ENCODE assay signal across 2 cellular contexts in the genomic region with DNA sequence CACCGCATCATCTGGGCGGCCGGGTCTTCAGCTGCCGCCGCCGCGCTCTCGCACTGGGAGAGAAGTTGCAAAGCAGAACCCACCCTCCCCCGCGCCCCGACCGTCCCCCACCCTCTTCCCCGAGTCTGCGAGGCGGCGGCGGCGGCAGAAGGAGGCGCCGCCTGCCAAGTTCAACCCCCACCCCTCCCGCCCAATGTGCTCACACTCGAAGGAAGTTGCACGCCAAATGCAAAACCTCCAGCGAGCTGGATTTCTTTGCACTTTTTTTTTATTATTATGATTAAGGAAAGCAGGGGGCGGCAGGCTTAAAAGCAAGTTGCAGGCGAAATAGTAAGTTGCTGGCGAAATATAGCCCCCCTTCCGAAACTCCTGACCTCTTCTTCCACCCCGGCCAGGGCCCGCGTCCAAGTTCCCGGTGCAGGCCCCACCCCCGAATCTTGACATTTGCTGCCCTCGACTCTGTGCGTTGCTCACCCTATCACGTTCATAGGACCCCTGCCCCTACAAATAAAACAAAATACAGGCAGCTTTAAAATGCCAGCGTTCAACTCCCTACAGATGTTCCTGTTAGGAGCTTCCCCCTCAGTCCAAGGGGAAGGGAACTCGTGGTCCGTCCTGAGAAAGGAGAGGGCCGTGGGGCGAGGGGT.
A peak's percentile ranks its signal among the peaks of the same experiment; 100 is the strongest.
TF ChIP-seq lines count a peak whose summit lies in the region.

No MANE protein-coding gene starts in this region.

TF ChIP-seq in HEK293T, 16 proteins besides CTCF, POLR2A, EP300 and RAD21 (continued from another document):
- no peak for TF ChIP-seq NFRKB (IDR thresholded peaks at IDR 0.05)
- TF ChIP-seq CTBP1 (IDR thresholded peaks at IDR 0.05; ENCODE audit: borderline replicate concordance), result no peak
- no peak for TF ChIP-seq TARDBP (IDR thresholded peaks at IDR 0.05)
- no peak for TF ChIP-seq FOXA1 (IDR thresholded peaks at IDR 0.05)
- no peak for TF ChIP-seq ZNF384 (IDR thresholded peaks at IDR 0.05)
- no peak for TF ChIP-seq SP1 (IDR thresholded peaks at IDR 0.05)
- TF ChIP-seq HDGF (IDR thresholded peaks at IDR 0.05; ENCODE audit: borderline replicate concordance), result no peak

TF ChIP-seq in K562, 482 proteins besides CTCF, POLR2A, EP300 and RAD21 (continued from another document and continues in another):
- TF ChIP-seq ZHX1 (conservative IDR thresholded peaks at IDR 0.05; ENCODE audit: low read length), result 0 out of 2 replicates have a peak, but pooled peaks have one; percentile 22
- no peak for TF ChIP-seq CCNT2 (IDR thresholded peaks at IDR 0.05; ENCODE audit: borderline replicate concordance, extremely low read depth, insufficient read length, low read depth, low read length)
- TF ChIP-seq ATF3 (IDR thresholded peaks at IDR 0.05), result no peak
- 0 out of 2 replicates have a peak, but pooled peaks have one; percentile 3 for TF ChIP-seq ATF3 (CRISPR knock-in tag; conservative IDR thresholded peaks at IDR 0.05)
- TF ChIP-seq FOXM1 (IDR thresholded peaks at IDR 0.05; ENCODE audit: low read depth), result peak; percentile 44; the same call in 1 of the 2 replicates
- no peak for TF ChIP-seq FOXM1 (CRISPR knock-in tag; IDR thresholded peaks at IDR 0.05; ENCODE audit: low read depth)
- peak; percentile 44 for TF ChIP-seq CREM (IDR thresholded peaks at IDR 0.05; ENCODE audit: low read depth)
- TF ChIP-seq ZNF76 (CRISPR knock-in tag; IDR thresholded peaks at IDR 0.05; ENCODE audit: borderline replicate concordance), result no peak
- no peak for TF ChIP-seq CBFA2T3 (IDR thresholded peaks at IDR 0.05)
- no peak for TF ChIP-seq KLF1 (tag; IDR thresholded peaks at IDR 0.05)
- no peak for TF ChIP-seq NCOA2 (IDR thresholded peaks at IDR 0.05; ENCODE audit: partially characterized antibody in 2 of 2)
- TF ChIP-seq TCF3 (CRISPR knock-in tag; IDR thresholded peaks at IDR 0.05), result no peak
- TF ChIP-seq ZNF764 (CRISPR knock-in tag; IDR thresholded peaks at IDR 0.05; ENCODE audit: low read depth), result no peak
- TF ChIP-seq, protein P1, sequence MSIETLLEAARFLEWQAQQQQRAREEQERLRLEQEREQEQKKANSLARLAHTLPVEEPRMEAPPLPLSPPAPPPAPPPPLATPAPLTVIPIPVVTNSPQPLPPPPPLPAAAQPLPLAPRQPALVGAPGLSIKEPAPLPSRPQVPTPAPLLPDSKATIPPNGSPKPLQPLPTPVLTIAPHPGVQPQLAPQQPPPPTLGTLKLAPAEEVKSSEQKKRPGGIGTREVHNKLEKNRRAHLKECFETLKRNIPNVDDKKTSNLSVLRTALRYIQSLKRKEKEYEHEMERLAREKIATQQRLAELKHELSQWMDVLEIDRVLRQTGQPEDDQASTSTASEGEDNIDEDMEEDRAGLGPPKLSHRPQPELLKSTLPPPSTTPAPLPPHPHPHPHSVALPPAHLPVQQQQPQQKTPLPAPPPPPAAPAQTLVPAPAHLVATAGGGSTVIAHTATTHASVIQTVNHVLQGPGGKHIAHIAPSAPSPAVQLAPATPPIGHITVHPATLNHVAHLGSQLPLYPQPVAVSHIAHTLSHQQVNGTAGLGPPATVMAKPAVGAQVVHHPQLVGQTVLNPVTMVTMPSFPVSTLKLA (conservative IDR thresholded peaks at IDR 0.05), result 0 out of 4 replicates have a peak, but pooled peaks of 1 of the 2 experiments have one; percentile 12
- no peak for TF ChIP-seq NR2C1 (IDR thresholded peaks at IDR 0.05)
- 0 out of 2 replicates have a peak, but pooled peaks have one; percentile 13 for TF ChIP-seq NR2C1 (tag; IDR thresholded peaks at IDR 0.05)
- no peak for TF ChIP-seq MECOM (CRISPR knock-in tag; IDR thresholded peaks at IDR 0.05)
- TF ChIP-seq ARID2 (IDR thresholded peaks at IDR 0.05), result no peak
- no peak for TF ChIP-seq ZNF696 (CRISPR knock-in tag; conservative IDR thresholded peaks at IDR 0.05)
- TF ChIP-seq ZNF589 (CRISPR knock-in tag; IDR thresholded peaks at IDR 0.05; ENCODE audit: low read depth), result 0 out of 2 replicates have a peak, but pooled peaks have one; percentile 11
- TF ChIP-seq ZNF143 (CRISPR knock-in tag; IDR thresholded peaks at IDR 0.05), result no peak
- no peak for TF ChIP-seq TAF7 (tag; IDR thresholded peaks at IDR 0.05)
- TF ChIP-seq RAD51 (IDR thresholded peaks at IDR 0.05; ENCODE audit: borderline replicate concordance, low read depth), result peak; percentile 44; the same call in 1 of the 2 replicates
- TF ChIP-seq, protein P2, sequence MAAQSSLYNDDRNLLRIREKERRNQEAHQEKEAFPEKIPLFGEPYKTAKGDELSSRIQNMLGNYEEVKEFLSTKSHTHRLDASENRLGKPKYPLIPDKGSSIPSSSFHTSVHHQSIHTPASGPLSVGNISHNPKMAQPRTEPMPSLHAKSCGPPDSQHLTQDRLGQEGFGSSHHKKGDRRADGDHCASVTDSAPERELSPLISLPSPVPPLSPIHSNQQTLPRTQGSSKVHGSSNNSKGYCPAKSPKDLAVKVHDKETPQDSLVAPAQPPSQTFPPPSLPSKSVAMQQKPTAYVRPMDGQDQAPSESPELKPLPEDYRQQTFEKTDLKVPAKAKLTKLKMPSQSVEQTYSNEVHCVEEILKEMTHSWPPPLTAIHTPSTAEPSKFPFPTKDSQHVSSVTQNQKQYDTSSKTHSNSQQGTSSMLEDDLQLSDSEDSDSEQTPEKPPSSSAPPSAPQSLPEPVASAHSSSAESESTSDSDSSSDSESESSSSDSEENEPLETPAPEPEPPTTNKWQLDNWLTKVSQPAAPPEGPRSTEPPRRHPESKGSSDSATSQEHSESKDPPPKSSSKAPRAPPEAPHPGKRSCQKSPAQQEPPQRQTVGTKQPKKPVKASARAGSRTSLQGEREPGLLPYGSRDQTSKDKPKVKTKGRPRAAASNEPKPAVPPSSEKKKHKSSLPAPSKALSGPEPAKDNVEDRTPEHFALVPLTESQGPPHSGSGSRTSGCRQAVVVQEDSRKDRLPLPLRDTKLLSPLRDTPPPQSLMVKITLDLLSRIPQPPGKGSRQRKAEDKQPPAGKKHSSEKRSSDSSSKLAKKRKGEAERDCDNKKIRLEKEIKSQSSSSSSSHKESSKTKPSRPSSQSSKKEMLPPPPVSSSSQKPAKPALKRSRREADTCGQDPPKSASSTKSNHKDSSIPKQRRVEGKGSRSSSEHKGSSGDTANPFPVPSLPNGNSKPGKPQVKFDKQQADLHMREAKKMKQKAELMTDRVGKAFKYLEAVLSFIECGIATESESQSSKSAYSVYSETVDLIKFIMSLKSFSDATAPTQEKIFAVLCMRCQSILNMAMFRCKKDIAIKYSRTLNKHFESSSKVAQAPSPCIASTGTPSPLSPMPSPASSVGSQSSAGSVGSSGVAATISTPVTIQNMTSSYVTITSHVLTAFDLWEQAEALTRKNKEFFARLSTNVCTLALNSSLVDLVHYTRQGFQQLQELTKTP (IDR thresholded peaks at IDR 0.05; ENCODE audit: low read depth in 1 of 2, partially characterized antibody in 2 of 2), result peak in 1 of 2 experiments; percentile 94
- TF ChIP-seq ELF2 (CRISPR knock-in tag; IDR thresholded peaks at IDR 0.05), result peak; percentile 43; the same call in 1 of the 2 replicates
- 0 out of 2 replicates have a peak, but pooled peaks have one; percentile 43 for TF ChIP-seq PHF21A (IDR thresholded peaks at IDR 0.05; ENCODE audit: borderline replicate concordance, low read depth)
- TF ChIP-seq ZNF263 (CRISPR knock-in tag; IDR thresholded peaks at IDR 0.05; ENCODE audit: borderline replicate concordance), result no peak
- peak; percentile 65 for TF ChIP-seq VEZF1 (CRISPR knock-in tag; IDR thresholded peaks at IDR 0.05)
- 0 out of 2 replicates have a peak, but pooled peaks have one; percentile 6 for TF ChIP-seq SUPT5H (IDR thresholded peaks at IDR 0.05)
- TF ChIP-seq TOE1 (IDR thresholded peaks at IDR 0.05; ENCODE audit: borderline replicate concordance), result peak; percentile 54; the same call in 1 of the 2 replicates
- TF ChIP-seq TOE1 (CRISPR knock-in tag; IDR thresholded peaks at IDR 0.05; ENCODE audit: borderline replicate concordance, low read depth), result no peak
- TF ChIP-seq ZNF668 (CRISPR knock-in tag; IDR thresholded peaks at IDR 0.05), result no peak
- TF ChIP-seq GATAD2A (IDR thresholded peaks at IDR 0.05), result 0 out of 2 replicates have a peak, but pooled peaks have one; percentile 40
- peak; percentile 95 for TF ChIP-seq NFIC (IDR thresholded peaks at IDR 0.05)
- TF ChIP-seq, protein P3, sequence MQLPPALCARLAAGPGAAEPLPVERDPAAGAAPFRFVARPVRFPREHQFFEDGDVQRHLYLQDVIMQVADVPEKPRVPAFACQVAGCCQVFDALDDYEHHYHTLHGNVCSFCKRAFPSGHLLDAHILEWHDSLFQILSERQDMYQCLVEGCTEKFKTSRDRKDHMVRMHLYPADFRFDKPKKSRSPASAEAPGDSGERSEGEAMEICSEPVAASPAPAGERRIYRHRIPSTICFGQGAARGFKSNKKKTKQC (CRISPR knock-in tag; IDR thresholded peaks at IDR 0.05), result no peak
- TF ChIP-seq EHMT2 (IDR thresholded peaks at IDR 0.05), result no peak
- TF ChIP-seq MXD1 (CRISPR knock-in tag; IDR thresholded peaks at IDR 0.05; ENCODE audit: borderline replicate concordance, poor library complexity, severe bottlenecking), result no peak
- no peak for TF ChIP-seq E2F1 (CRISPR knock-in tag; IDR thresholded peaks at IDR 0.05)
- peak; percentile 33 for TF ChIP-seq ASH1L (IDR thresholded peaks at IDR 0.05; ENCODE audit: borderline replicate concordance, low read depth, partially characterized antibody)
- peak; percentile 45; the same call in 1 of the 2 replicates for TF ChIP-seq BHLHE40 (IDR thresholded peaks at IDR 0.05; ENCODE audit: low read length)
- no peak for TF ChIP-seq ZNF592 (IDR thresholded peaks at IDR 0.05)
- TF ChIP-seq TARDBP (IDR thresholded peaks at IDR 0.05), result no peak
